Comparison of ENCODE assay signal across 1 cellular context in genomic region chr16:50593410-50594139, GRCh38.
TF ChIP-seq lines count a peak whose summit lies in the region.

No MANE protein-coding gene starts in this region.

TF ChIP-seq in GM23338, 12 proteins besides CTCF, POLR2A, EP300 and RAD21 (continued from another document):
- no peak for TF ChIP-seq REST (IDR thresholded peaks at IDR 0.05; ENCODE audit: unreplicated experiment)
- TF ChIP-seq EZH2phosphoT487 (IDR thresholded peaks at IDR 0.05; ENCODE audit: unreplicated experiment): no peak
- TF ChIP-seq NANOG (IDR thresholded peaks at IDR 0.05; ENCODE audit: borderline replicate concordance): no peak
- TF ChIP-seq ETS1 (IDR thresholded peaks at IDR 0.05): no peak
- TF ChIP-seq EZH2 (IDR thresholded peaks at IDR 0.05; ENCODE audit: low read depth, unreplicated experiment): no peak
- no peak for TF ChIP-seq POLR2AphosphoS5 (IDR thresholded peaks at IDR 0.05; ENCODE audit: low read depth)
- no peak for TF ChIP-seq ZNF114 (CRISPR knock-in tag; IDR thresholded peaks at IDR 0.05)
- no peak for TF ChIP-seq ZNF331 (CRISPR knock-in tag; IDR thresholded peaks at IDR 0.05; ENCODE audit: low read depth)
- no peak for TF ChIP-seq STAT1 (IDR thresholded peaks at IDR 0.05; ENCODE audit: unreplicated experiment)
- no peak for TF ChIP-seq ZNF462 (CRISPR knock-in tag; IDR thresholded peaks at IDR 0.05)
